Comparison of ENCODE assay signal across 35 cellular contexts in the genomic region with DNA sequence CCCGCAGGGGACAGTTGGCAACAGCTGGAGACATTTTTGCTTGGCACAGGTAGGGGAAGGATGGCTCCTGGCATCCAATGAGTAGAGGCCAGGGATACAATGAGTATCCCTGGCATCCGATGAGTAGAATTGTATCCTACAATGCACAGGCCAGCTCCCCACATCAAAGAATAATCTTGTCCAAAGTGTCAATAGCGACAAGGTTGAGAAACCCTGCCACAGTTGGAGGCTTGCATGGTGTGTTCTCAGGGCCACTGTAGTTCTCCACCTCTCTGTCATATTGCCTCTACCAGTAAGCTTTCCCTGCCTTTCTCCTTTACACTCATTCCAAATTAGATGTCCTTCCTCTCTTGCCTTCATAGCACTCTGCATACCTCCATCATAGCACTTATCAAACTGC.
"Had no signal": no experiment of that assay in that cellular context is flagged by ENCODE, and none has a peak within 500 bp of the region (broad histone marks: within the 10 kb centered on the region; RNA-seq: fewer than 3 reads in every experiment).

No MANE protein-coding gene starts in this region.

- H3K27me3 ChIP-seq: MG63 had no signal

- H3K4me3 ChIP-seq: MG63 had no signal

- H3K4me2 ChIP-seq: KMS-11 had no signal

- H3K27ac ChIP-seq: KMS-11 had no signal

- H3K36me3 ChIP-seq: MG63 had no signal

- DNase-seq: Karpas-422, Kasumi-1, MG63, MM.1S, MV-4-11, NCI-H1048, NCI-H1092, NCI-H1092 treated with DMSO at 0.1 percent for 48 hours, NCI-H1105, NCI-H1105 treated with DMSO at 0.1 percent for 48 hours, NCI-H1417, NCI-H1417 treated with DMSO at 0.1 percent for 48 hours, NCI-H1436, NCI-H1436 treated with DMSO at 0.1 percent for 48 hours, NCI-H146, NCI-H1694, NCI-H1694 treated with DMSO at 0.1 percent for 48 hours, NCI-H187, NCI-H187 treated with DMSO at 0.1 percent for 48 hours, NCI-H1930, NCI-H2029, NCI-H2029 treated with DMSO at 0.1 percent for 48 hours, NCI-H2081, NCI-H2081 treated with DMSO at 0.1 percent for 48 hours, NCI-H2107, NCI-H2171, NCI-H2171 treated with DMSO at 0.1 percent for 48 hours, NCI-H2227 treated with DMSO at 0.1 percent for 48 hours, NCI-H226, NCI-H345, NCI-H446, NCI-H446 treated with DMSO at 0.1 percent for 48 hours, NCI-H510A, NCI-H510A treated with DMSO at 0.1 percent for 48 hours had no signal

- H3K9ac ChIP-seq: KMS-11 had no signal
